ENCODE assay signal across 1 cellular context in the genomic region with DNA sequence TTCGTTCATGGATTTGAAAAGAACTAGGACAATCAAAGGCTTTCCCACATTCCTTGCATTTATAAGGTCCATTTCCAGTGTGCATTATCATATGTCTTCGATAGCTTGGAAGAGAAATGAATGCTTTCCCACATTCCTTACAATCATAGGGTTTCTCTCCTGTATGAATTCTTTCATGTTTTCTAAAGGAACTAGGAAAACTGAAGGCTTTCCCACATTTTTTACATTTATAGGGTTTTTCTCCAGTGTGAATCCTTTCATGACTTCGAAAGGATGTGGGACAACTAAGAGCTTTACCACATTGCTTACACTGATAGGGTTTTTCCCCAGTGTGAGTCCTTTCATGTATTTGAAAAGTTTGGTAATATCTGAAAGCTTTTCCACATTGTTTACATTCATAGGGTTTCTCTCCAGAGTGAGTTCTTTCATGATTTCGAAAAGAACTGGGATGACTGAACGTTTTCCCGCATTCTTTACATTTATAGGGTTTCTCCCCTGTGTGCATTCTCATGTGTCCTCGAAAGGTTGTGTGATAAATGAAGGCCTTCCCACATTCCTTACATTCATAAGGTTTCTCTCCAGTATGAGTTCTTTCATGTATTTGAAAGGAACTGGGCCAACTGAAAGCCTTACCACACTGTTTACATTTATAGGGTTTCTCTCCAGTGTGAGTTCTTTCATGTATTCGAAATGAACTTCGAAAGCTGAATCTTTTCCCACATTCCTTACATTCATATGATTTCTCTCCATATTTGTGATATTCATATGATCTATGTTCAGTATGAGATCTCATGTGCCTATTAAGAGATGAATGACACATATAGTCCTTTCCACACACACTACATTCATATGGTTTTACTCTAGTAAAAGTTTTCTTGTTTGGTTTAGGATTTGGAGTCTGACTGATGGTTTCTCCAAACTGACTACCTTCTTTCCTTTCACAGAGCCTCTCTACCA.
TF ChIP-seq lines count a peak whose summit lies in the region.

No MANE protein-coding gene starts in this region.

TF ChIP-seq in K562, 482 proteins besides CTCF, POLR2A, EP300 and RAD21:
- TF ChIP-seq CEBPB (tag; IDR thresholded peaks at IDR 0.05) (no peak), BRD4 (IDR thresholded peaks at IDR 0.05) (no peak), STAT5A (IDR thresholded peaks at IDR 0.05; ENCODE audit: borderline replicate concordance, low read length) (no peak), NCOA1 (IDR thresholded peaks at IDR 0.05; ENCODE audit: low read depth) (no peak), ZNF274 (IDR thresholded peaks at IDR 0.05; ENCODE audit: borderline replicate concordance, low read depth, low read length) (peak; percentile 92), ZNF75A (CRISPR knock-in tag; IDR thresholded peaks at IDR 0.05) (peak; percentile 86), ZNF644 (tag; IDR thresholded peaks at IDR 0.05; ENCODE audit: low read depth) (no peak), GABPA (tag; conservative IDR thresholded peaks at IDR 0.05; ENCODE audit: low read depth) (no peak), TRIM28 (IDR thresholded peaks at IDR 0.05) (peak; percentile 75; the same call in 1 of the 2 replicates), GTF2A2 (tag; IDR thresholded peaks at IDR 0.05) (no peak), ZNF239 (CRISPR knock-in tag; IDR thresholded peaks at IDR 0.05) (no peak), NFE2L1 (tag; IDR thresholded peaks at IDR 0.05; ENCODE audit: borderline replicate concordance, low read depth) (no peak), SP1 (CRISPR knock-in tag; IDR thresholded peaks at IDR 0.05) (no peak), NELFE (IDR thresholded peaks at IDR 0.05; ENCODE audit: insufficient read depth, insufficient read length) (no peak), ZNF507 (tag; conservative IDR thresholded peaks at IDR 0.05) (peak; percentile 18; the same call in 1 of the 2 replicates), RBM39 (optimal IDR thresholded peaks at IDR 0.05; ENCODE audit: low read depth, low read length) (no peak), ZNF551 (CRISPR knock-in tag; IDR thresholded peaks at IDR 0.05) (no peak), EZH2 (IDR thresholded peaks at IDR 0.05; ENCODE audit: borderline replicate concordance, low read depth, low read length) (no peak)
- TF ChIP-seq, protein P1, sequence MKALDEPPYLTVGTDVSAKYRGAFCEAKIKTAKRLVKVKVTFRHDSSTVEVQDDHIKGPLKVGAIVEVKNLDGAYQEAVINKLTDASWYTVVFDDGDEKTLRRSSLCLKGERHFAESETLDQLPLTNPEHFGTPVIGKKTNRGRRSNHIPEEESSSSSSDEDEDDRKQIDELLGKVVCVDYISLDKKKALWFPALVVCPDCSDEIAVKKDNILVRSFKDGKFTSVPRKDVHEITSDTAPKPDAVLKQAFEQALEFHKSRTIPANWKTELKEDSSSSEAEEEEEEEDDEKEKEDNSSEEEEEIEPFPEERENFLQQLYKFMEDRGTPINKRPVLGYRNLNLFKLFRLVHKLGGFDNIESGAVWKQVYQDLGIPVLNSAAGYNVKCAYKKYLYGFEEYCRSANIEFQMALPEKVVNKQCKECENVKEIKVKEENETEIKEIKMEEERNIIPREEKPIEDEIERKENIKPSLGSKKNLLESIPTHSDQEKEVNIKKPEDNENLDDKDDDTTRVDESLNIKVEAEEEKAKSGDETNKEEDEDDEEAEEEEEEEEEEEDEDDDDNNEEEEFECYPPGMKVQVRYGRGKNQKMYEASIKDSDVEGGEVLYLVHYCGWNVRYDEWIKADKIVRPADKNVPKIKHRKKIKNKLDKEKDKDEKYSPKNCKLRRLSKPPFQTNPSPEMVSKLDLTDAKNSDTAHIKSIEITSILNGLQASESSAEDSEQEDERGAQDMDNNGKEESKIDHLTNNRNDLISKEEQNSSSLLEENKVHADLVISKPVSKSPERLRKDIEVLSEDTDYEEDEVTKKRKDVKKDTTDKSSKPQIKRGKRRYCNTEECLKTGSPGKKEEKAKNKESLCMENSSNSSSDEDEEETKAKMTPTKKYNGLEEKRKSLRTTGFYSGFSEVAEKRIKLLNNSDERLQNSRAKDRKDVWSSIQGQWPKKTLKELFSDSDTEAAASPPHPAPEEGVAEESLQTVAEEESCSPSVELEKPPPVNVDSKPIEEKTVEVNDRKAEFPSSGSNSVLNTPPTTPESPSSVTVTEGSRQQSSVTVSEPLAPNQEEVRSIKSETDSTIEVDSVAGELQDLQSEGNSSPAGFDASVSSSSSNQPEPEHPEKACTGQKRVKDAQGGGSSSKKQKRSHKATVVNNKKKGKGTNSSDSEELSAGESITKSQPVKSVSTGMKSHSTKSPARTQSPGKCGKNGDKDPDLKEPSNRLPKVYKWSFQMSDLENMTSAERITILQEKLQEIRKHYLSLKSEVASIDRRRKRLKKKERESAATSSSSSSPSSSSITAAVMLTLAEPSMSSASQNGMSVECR (CRISPR knock-in tag; IDR thresholded peaks at IDR 0.05), result no peak
- TF ChIP-seq, protein P2, sequence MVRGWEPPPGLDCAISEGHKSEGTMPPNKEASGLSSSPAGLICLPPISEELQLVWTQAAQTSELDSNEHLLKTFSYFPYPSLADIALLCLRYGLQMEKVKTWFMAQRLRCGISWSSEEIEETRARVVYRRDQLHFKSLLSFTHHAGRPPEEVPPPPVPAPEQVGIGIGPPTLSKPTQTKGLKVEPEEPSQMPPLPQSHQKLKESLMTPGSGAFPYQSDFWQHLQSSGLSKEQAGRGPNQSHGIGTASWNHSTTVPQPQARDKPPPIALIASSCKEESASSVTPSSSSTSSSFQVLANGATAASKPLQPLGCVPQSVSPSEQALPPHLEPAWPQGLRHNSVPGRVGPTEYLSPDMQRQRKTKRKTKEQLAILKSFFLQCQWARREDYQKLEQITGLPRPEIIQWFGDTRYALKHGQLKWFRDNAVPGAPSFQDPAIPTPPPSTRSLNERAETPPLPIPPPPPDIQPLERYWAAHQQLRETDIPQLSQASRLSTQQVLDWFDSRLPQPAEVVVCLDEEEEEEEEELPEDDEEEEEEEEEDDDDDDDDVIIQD (CRISPR knock-in tag; IDR thresholded peaks at IDR 0.05), result no peak
- TF ChIP-seq, protein P3, sequence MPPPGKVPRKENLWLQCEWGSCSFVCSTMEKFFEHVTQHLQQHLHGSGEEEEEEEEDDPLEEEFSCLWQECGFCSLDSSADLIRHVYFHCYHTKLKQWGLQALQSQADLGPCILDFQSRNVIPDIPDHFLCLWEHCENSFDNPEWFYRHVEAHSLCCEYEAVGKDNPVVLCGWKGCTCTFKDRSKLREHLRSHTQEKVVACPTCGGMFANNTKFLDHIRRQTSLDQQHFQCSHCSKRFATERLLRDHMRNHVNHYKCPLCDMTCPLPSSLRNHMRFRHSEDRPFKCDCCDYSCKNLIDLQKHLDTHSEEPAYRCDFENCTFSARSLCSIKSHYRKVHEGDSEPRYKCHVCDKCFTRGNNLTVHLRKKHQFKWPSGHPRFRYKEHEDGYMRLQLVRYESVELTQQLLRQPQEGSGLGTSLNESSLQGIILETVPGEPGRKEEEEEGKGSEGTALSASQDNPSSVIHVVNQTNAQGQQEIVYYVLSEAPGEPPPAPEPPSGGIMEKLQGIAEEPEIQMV (tag; conservative IDR thresholded peaks at IDR 0.05; ENCODE audit: low read depth), result no peak
